Comparison of ENCODE assay signal across 22 cellular contexts in genomic region chr19:55545443-55545842, GRCh38. TPM values are rescaled to one million over a fixed set of nuclear protein-coding genes. Genes with fewer than 3 reads are reported as not detected.
DNase-seq lines count a peak whose midpoint lies in the region; ATAC-seq, FAIRE-seq and TF ChIP-seq lines count a peak whose summit lies in the region.
"Had no signal": no experiment of that assay in that cellular context is flagged by ENCODE, and none has a peak within 500 bp of the region (broad histone marks: within the 10 kb centered on the region; RNA-seq: fewer than 3 reads in every experiment).

TSS of gene SBK3 (minus strand) at chr19:55545543. CDS start at chr19:55545543, 0 bp downstream.

- H3K4me1 Mint-ChIP-seq in astrocyte (ENCODE audit: low read depth, unreplicated experiment) (peaks cover 15% of the 10 kb centered on the region), progenitor cell of endocrine pancreas (ENCODE audit: low read depth) (peaks cover 17% of the 10 kb centered on the region)
- peaks cover 6% of the 10 kb centered on the region for H3K4me1 Mint-ChIP-seq in stimulated activated naive CD8-positive, alpha-beta T cell treated with anti-CD3 and anti-CD28 coated beads, Interleukin-15, amount 100 ng/mL, for 72 hours

- no peak within 1 kb of the TSS for H2AFZ ChIP-seq in astrocyte (ENCODE audit: low read depth, low read length)
- H2AFZ ChIP-seq: GM23248 had no signal

- peaks cover 2% of the 10 kb centered on the region for H3K36me3 Mint-ChIP-seq in astrocyte (ENCODE audit: low read depth, unreplicated experiment)
- H3K36me3 Mint-ChIP-seq in progenitor cell of endocrine pancreas (ENCODE audit: insufficient read depth): no peaks in the 10 kb centered on the region
- H3K36me3 Mint-ChIP-seq: activated naive CD8-positive, alpha-beta T cell had no signal

- in situ Hi-C loops in G401 (cut with HindIII; ENCODE audit: low sequenced_read_pairs): no loop called here

- DNase-seq in astrocyte (ENCODE audit: low read depth): no peak
- DNase-seq in left ventricle myocardium superior: no peak
- DNase-seq in progenitor cell of endocrine pancreas (ENCODE audit: low spot score, unreplicated experiment): no peak
- no peak for DNase-seq in G401 (ENCODE audit: low spot score)
- DNase-seq in AG20443 (ENCODE audit: low spot score): no peak
- DNase-seq in stimulated activated naive CD8-positive, alpha-beta T cell treated with anti-CD3 and anti-CD28 coated beads, Interleukin-15, amount 100 ng/mL, for 72 hours: no peak
- DNase-seq: activated CD4-positive, alpha-beta T cell treated with anti-CD3 and anti-CD28 coated beads, Interleukin-2, amount 50 U/mL, for 1 hour; activated T-cell treated with anti-CD3 and anti-CD28 coated beads, Interleukin-2, amount 50 U/mL, for 1 hour; BE2C; DMS 273 treated with DMSO at 0.1 percent for 48 hours; GM23248; mesendoderm; NCI-H748 treated with DMSO at 0.1 percent for 48 hours; stimulated activated CD4-positive, alpha-beta T cell treated with anti-CD3 and anti-CD28 coated beads, Interleukin-2, amount 100 ng/mL, for 24 hours had no signal

- no peaks in the 10 kb centered on the region for H4K20me1 ChIP-seq in astrocyte (ENCODE audit: insufficient read depth, low read length)

- H3K36me3 ChIP-seq in ES-I3 (ENCODE audit: insufficient read depth, low read length) (no peaks in the 10 kb centered on the region; the same call in 1 of the 2 replicates), astrocyte (ENCODE audit: insufficient read depth, low read length) (no peaks in the 10 kb centered on the region), skeletal muscle satellite cell (ENCODE audit: insufficient read depth, low read length) (no peaks in the 10 kb centered on the region)
- H3K36me3 ChIP-seq: BE2C, suprapubic skin had no signal

- peak; percentile 4 for ATAC-seq in left ventricle myocardium superior
- no peak for ATAC-seq in stimulated activated naive CD8-positive, alpha-beta T cell treated with anti-CD3 and anti-CD28 coated beads, Interleukin-15, amount 100 ng/mL, for 72 hours

- H3K4me2 ChIP-seq in astrocyte (ENCODE audit: low read length) (no peak within 1 kb of the TSS), skeletal muscle satellite cell (ENCODE audit: low read length) (no peak within 1 kb of the TSS)

- peaks cover 3% of the 10 kb centered on the region for H3K27me3 Mint-ChIP-seq in astrocyte (ENCODE audit: low read depth, unreplicated experiment)
- peaks cover 20% of the 10 kb centered on the region for H3K27me3 Mint-ChIP-seq in progenitor cell of endocrine pancreas
- H3K27me3 Mint-ChIP-seq in stimulated activated naive CD8-positive, alpha-beta T cell treated with anti-CD3 and anti-CD28 coated beads, Interleukin-15, amount 100 ng/mL, for 72 hours: peaks cover 39% of the 10 kb centered on the region

- H3K4me3 ChIP-seq in astrocyte (ENCODE audit: insufficient read depth, low read depth, low read length) (no peak within 1 kb of the TSS), skeletal muscle satellite cell (ENCODE audit: low read length) (no peak within 1 kb of the TSS)
- H3K4me3 ChIP-seq: GM23248, suprapubic skin had no signal

- H3K9me3 ChIP-seq in ES-I3 (ENCODE audit: control insufficient read depth, insufficient read depth, low read length): no peaks in the 10 kb centered on the region
- H3K9me3 ChIP-seq in astrocyte (ENCODE audit: insufficient read depth, low read depth, low read length): no peaks in the 10 kb centered on the region
- no peaks in the 10 kb centered on the region for H3K9me3 ChIP-seq in skeletal muscle satellite cell (replicated peaks; ENCODE audit: low read length)
- H3K9me3 ChIP-seq: BE2C, suprapubic skin had no signal

- intact Hi-C loops in left ventricle myocardium superior (cut with micrococcal nuclease): no loop called here

- peak within 1 kb of the TSS; percentile 47 for H3K27ac Mint-ChIP-seq in astrocyte (ENCODE audit: unreplicated experiment)
- H3K27ac Mint-ChIP-seq in progenitor cell of endocrine pancreas: no peak within 1 kb of the TSS
- H3K27ac Mint-ChIP-seq in stimulated activated naive CD8-positive, alpha-beta T cell treated with anti-CD3 and anti-CD28 coated beads, Interleukin-15, amount 100 ng/mL, for 72 hours: no peak within 1 kb of the TSS
- H3K27ac Mint-ChIP-seq: activated naive CD8-positive, alpha-beta T cell had no signal

- H3K4me3 Mint-ChIP-seq in astrocyte (ENCODE audit: unreplicated experiment): peak within 1 kb of the TSS; percentile 54
- H3K4me3 Mint-ChIP-seq in progenitor cell of endocrine pancreas (ENCODE audit: low read depth): no peak within 1 kb of the TSS
- no peak within 1 kb of the TSS for H3K4me3 Mint-ChIP-seq in stimulated activated naive CD8-positive, alpha-beta T cell treated with anti-CD3 and anti-CD28 coated beads, Interleukin-15, amount 100 ng/mL, for 72 hours
- H3K4me3 Mint-ChIP-seq: activated naive CD8-positive, alpha-beta T cell had no signal

- no peaks in the 10 kb centered on the region for H3K79me2 ChIP-seq in astrocyte (ENCODE audit: insufficient read depth, low read length)

- no peak for FAIRE-seq in astrocyte (lab: Jason Lieb, UNC)
- FAIRE-seq: bronchial epithelial cell, keratinocyte, RCC 7860, TTC549 had no signal

- H3K27me3 ChIP-seq in astrocyte (ENCODE audit: insufficient read depth, low read length): no peaks in the 10 kb centered on the region
- H3K27me3 ChIP-seq in skeletal muscle satellite cell (ENCODE audit: control insufficient read depth, insufficient read depth, low read length): no peaks in the 10 kb centered on the region
- H3K27me3 ChIP-seq: BE2C had no signal

- peaks cover 29% of the 10 kb centered on the region; the same call in 1 of the 2 replicates for H3K4me1 ChIP-seq in ES-I3 (ENCODE audit: insufficient read depth, low read length)
- H3K4me1 ChIP-seq in astrocyte (ENCODE audit: insufficient read depth, low read length): peaks cover 21% of the 10 kb centered on the region
- peaks cover 50% of the 10 kb centered on the region for H3K4me1 ChIP-seq in skeletal muscle satellite cell (ENCODE audit: control insufficient read depth, insufficient read depth, low read length)
- H3K4me1 ChIP-seq: BE2C had no signal

- H3K9me3 Mint-ChIP-seq in astrocyte (ENCODE audit: unreplicated experiment) (peaks cover 2% of the 10 kb centered on the region), progenitor cell of endocrine pancreas (ENCODE audit: low read depth) (peaks cover 4% of the 10 kb centered on the region)
- H3K9me3 Mint-ChIP-seq in stimulated activated naive CD8-positive, alpha-beta T cell treated with anti-CD3 and anti-CD28 coated beads, Interleukin-15, amount 100 ng/mL, for 72 hours: peaks cover 0 to 6% of the 10 kb centered on the region in 2 donors

- TF ChIP-seq CTCF in astrocyte (IDR thresholded peaks at IDR 0.05; ENCODE audit: insufficient read depth, low read depth, low read length) (no peak), progenitor cell of endocrine pancreas (IDR thresholded peaks at IDR 0.05; ENCODE audit: unreplicated experiment) (no peak)

- H3K27ac ChIP-seq in astrocyte (ENCODE audit: low read depth, low read length): no peak within 1 kb of the TSS

- H3K9ac ChIP-seq in ES-I3 (ENCODE audit: low read depth, low read length) (peak within 1 kb of the TSS; percentile 22; the same call in 1 of the 2 replicates), astrocyte (ENCODE audit: low read length) (no peak within 1 kb of the TSS), skeletal muscle satellite cell (ENCODE audit: low read depth, low read length) (peak within 1 kb of the TSS; percentile 4)
- H3K9ac ChIP-seq: GM23248 had no signal

RNA-seq across cellular contexts. Expression of gene SBK3, which starts in this region (rescaled TPM):
- total RNA-seq in astrocyte: 0.34 and 0.91 TPM in 2 replicates
- 16.6 TPM for total RNA-seq in left ventricle myocardium superior
- not detected in 2 replicates for total RNA-seq in skeletal muscle satellite cell (2012; rRNA removed)
- 0.64 TPM in 1 of 2 replicates, not detected in the other for total RNA-seq in progenitor cell of endocrine pancreas
- total RNA-seq in G401 (2014; rRNA removed; shearing (Covaris generic)): 0.31 and 0.37 TPM in 2 replicates
- total RNA-seq: bronchial epithelial cell, GM23248, suprapubic skin had no signal
